Comparison of ENCODE assay signal across 9 cellular contexts in the genomic region with DNA sequence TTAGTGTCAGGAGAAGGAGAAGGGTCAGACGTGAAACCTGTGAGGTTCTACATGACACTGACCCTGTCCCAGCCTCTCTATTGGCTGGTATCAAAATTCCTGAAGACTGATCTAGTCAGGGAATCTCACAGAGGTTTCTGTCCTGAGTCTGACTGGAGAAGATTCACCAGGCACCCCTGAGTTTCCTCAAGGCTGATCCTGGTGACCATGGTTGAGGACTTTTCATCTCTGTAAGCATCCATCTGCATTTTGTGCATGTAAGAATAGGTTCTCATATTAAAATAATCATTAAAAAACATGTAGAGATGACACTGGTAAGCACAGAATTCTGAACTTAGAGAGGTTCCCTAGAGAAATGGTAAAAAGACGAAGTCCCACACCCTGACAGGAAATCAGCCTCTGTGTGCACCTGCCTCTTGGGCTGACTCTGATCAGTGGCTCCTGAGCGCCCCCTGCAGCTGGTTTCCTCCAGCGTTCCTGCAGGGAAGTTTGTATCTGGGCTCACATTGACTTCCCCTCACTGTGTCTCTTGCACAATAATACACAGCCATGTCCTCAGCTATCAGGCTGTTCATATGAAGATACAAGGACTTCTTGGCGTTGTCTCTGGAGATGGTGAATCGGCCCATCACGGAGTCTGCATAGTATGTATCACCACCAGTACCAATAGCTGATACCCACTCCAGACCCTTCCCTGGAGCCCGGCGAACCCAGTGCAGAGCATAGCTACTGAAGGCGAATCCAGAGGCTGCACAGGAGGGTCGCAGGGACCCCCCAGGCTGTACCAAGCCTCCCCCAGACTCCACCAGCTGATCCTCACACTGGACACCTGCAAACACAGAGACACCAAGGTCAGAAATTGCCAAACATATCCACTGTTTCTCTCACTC.
A peak's percentile ranks its signal among the peaks of the same experiment; 100 is the strongest.
DNase-seq lines count a peak whose midpoint lies in the region; ATAC-seq, FAIRE-seq and TF ChIP-seq lines count a peak whose summit lies in the region.
"Had no signal": no experiment of that assay in that cellular context is flagged by ENCODE, and none has a peak within 500 bp of the region (broad histone marks: within the 10 kb centered on the region; RNA-seq: fewer than 3 reads in every experiment).

No MANE protein-coding gene starts in this region.

- intact Hi-C loops in PC-9 (cut with micrococcal nuclease; ENCODE audit: unreplicated experiment): no loop called here

- 0 out of 2 replicates have a peak, but pooled peaks have one; percentile 20 for TF ChIP-seq CTCF in PC-9 (conservative IDR thresholded peaks at IDR 0.05)

- no peak for TF ChIP-seq POLR2A in GM12891 (IDR thresholded peaks at IDR 0.05; ENCODE audit: low read depth, low read length)

- CTCF ChIA-PET in PC-9 (lab: Charles Lee): no interaction called here

- H3K27me3 ChIP-seq in PC-9 (ENCODE audit: insufficient read depth, low read depth): no peaks in the 10 kb centered on the region; the same call in 1 of the 2 replicates

- peak; percentile 97 for FAIRE-seq in GM12891 (lab: Jason Lieb, UNC)
- FAIRE-seq: endometrium had no signal

- no TSS peak for BruUV-seq in PC-9 (replicated peaks; lab: Mats Ljungman, UMichigan)

- no peaks in the 10 kb centered on the region for H4K20me1 ChIP-seq in PC-9 (ENCODE audit: insufficient read depth)

- POLR2A ChIA-PET in PC-9 (lab: Charles Lee; ENCODE audit: unreplicated experiment): no interaction called here

- no peak overlapping the region for H3K27ac ChIP-seq in PC-9

- in situ Hi-C loops in G401 (cut with HindIII; ENCODE audit: low sequenced_read_pairs): no loop called here

- H3K79me2 ChIP-seq in PC-9 (ENCODE audit: low read depth): no peaks in the 10 kb centered on the region

- DNase-seq in GM12891 (ENCODE audit: insufficient read length, low spot score) (peak; percentile 16), PC-9 (no peak), G401 (ENCODE audit: low spot score) (no peak), NCI-H2171 (lab: John Stamatoyannopoulos, UW) (no peak)
- DNase-seq in activated gamma-delta T cell treated with anti-CD3 and anti-CD28 coated beads, Interleukin-2, amount 50 U/mL, for 16 hours (ENCODE audit: low read depth): peak; percentile 72
- DNase-seq in stimulated activated CD4-positive, alpha-beta T cell treated with anti-CD3 and anti-CD28 coated beads, Interleukin-4, amount 100 ng/mL, for 24 hours: peak; percentile 87

- H3K4me1 ChIP-seq in PC-9 (replicated peaks; ENCODE audit: insufficient read depth): no peaks in the 10 kb centered on the region

- H3K4me2 ChIP-seq in PC-9: no peak overlapping the region

- no peaks in the 10 kb centered on the region for H3K9me3 ChIP-seq in PC-9 (ENCODE audit: insufficient read depth, low read depth)

- no peaks in the 10 kb centered on the region for H3K36me3 ChIP-seq in PC-9 (ENCODE audit: low read depth)

- no peaks in the 10 kb centered on the region for H3K9me2 ChIP-seq in PC-9 (ENCODE audit: insufficient read depth)

- H2AFZ ChIP-seq in PC-9: no peak overlapping the region

- ATAC-seq in HG02852 (IDR thresholded peaks at IDR 0.05; ENCODE audit: unreplicated experiment) (no peak), HG02763 (IDR thresholded peaks at IDR 0.05; ENCODE audit: unreplicated experiment) (no peak)

- H3F3A ChIP-seq in PC-9 (ENCODE audit: insufficient read depth, low read depth): no peaks in the 10 kb centered on the region

- H3K4me3 ChIP-seq in PC-9: no peak overlapping the region

TF ChIP-seq in GM12891, 5 proteins besides CTCF, POLR2A, EP300 and RAD21:
- no peak for TF ChIP-seq TAF1 (IDR thresholded peaks at IDR 0.05; ENCODE audit: low read depth, low read length)
- no peak for TF ChIP-seq POU2F2 (IDR thresholded peaks at IDR 0.05; ENCODE audit: low read depth, low read length)
- TF ChIP-seq SPI1 (IDR thresholded peaks at IDR 0.05; ENCODE audit: low read depth, low read length): peak; percentile 43; the same call in 1 of the 2 replicates

Comparison
In these comparisons a context has a peak if more than half of its experiments do, and no peak if none do; other contexts are left out.
1. DNase-seq: peak in GM12891 (single experiment), activated gamma-delta T cell treated with anti-CD3 and anti-CD28 coated beads, Interleukin-2, amount 50 U/mL, for 16 hours (single experiment) and stimulated activated CD4-positive, alpha-beta T cell treated with anti-CD3 and anti-CD28 coated beads, Interleukin-4, amount 100 ng/mL, for 24 hours (single experiment); none in PC-9 (0 of 2), G401 (single experiment) and NCI-H2171 (single experiment).